In the genomic region with DNA sequence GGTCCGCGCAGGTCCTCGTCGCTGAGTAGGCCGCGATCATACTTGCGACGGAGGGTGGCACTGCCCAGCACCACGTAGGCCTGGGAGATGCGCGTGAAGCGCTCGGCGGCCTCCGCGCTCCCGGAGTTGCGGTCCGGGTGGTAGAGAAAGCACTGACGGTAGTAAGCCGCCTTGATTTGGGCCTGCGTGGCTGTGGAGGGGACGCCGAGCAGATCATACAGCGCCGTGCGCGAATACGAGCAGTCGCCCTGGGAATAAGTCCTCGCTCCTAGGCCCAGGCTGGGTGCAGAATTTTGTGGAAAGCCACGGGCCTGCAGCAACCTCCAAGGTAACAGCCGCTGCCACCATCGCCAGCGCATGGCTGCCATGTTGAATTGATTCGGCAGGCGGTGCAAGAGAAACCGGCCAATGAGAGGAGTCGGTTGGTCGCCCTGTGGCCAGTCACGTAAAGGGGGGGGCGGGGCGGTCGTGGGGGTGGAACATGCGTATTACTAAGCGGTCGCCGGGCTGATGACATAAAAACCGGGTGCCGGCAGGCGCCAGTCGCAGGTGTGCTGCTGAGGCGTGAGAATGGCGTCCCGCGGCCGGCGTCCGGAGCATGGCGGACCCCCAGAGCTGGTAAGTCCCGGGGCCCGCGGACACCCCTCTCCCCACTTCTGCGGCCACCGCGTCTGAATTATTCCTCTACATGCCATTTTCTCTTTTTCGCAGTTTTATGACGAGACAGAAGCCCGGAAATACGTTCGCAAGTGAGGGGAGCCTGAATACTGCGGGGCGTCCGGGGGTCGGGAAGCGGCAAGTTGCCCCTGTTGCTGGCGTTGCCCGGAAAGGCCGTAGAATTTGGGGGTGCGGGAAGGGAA, we compare ENCODE assay signal across 8 cellular contexts. TPM values are rescaled to one million over a fixed set of nuclear protein-coding genes. Genes with fewer than 3 reads are reported as not detected.
A peak's percentile ranks its signal among the peaks of the same experiment; 100 is the strongest.
DNase-seq lines count a peak whose midpoint lies in the region; ATAC-seq and TF ChIP-seq lines count a peak whose summit lies in the region.

A gene with protein sequence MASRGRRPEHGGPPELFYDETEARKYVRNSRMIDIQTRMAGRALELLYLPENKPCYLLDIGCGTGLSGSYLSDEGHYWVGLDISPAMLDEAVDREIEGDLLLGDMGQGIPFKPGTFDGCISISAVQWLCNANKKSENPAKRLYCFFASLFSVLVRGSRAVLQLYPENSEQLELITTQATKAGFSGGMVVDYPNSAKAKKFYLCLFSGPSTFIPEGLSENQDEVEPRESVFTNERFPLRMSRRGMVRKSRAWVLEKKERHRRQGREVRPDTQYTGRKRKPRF (plus strand): TSS at position 542 of the 860 bp plus-strand sequence. CDS start 29 bp downstream, at position 571.
A gene (minus strand): TSS at position 398 of the 860 bp plus-strand sequence. CDS start 30 bp downstream, at position 368.

- H3K9me3 ChIP-seq in psoas muscle (no peaks in the 10 kb centered on the region), uterus (no peaks in the 10 kb centered on the region)

- TF ChIP-seq POLR2A in GM15510 (IDR thresholded peaks at IDR 0.05; ENCODE audit: borderline replicate concordance, extremely low read depth, insufficient read length) (peak; percentile 94), uterus (IDR thresholded peaks at IDR 0.05) (peak; percentile 44 to 50)

- H3K4me1 ChIP-seq in psoas muscle (peaks cover 25% of the 10 kb centered on the region), uterus (peaks cover 0 to 16% of the 10 kb centered on the region in 2 donors)

- peak; percentile 93 for ATAC-seq in HG02884 (IDR thresholded peaks at IDR 0.05; ENCODE audit: unreplicated experiment)
- ATAC-seq in left ventricle myocardium superior, result peak; percentile 98
- peak; percentile 96 to 99 (median 98) for ATAC-seq in psoas muscle

- peak within 1 kb of the TSS; percentile 94 for H3K27ac ChIP-seq in psoas muscle
- H3K27ac ChIP-seq in uterus, result peak within 1 kb of the TSS; percentile 30 to 76

- 0% methylated on average over 72 to 80 of the region's 80 CpGs for WGBS in psoas muscle, 3 donors

- peak; percentile 3 for TF ChIP-seq CTCF in psoas muscle (IDR thresholded peaks at IDR 0.05)
- peak in 3 of 4 experiments; percentile 8 to 23 (median 11) for TF ChIP-seq CTCF in uterus (IDR thresholded peaks at IDR 0.05)

- H3K27me3 ChIP-seq in psoas muscle (ENCODE audit: insufficient read depth in 3 of 3, low read length in 2 of 3), result no peaks in the 10 kb centered on the region
- no peaks in the 10 kb centered on the region for H3K27me3 ChIP-seq in uterus

- DNase-seq in NCI-H146 treated with DMSO at 0.1 percent for 48 hours (lab: John Stamatoyannopoulos, UW; ENCODE audit: unreplicated experiment) (peak; percentile 86), T-helper 1 cell (peak; percentile 92 to 97 (median 95)), amniotic stem cell (lab: John Stamatoyannopoulos, UW) (peak; percentile 88), left ventricle myocardium superior (peak; percentile 97), psoas muscle (peak; percentile 99), uterus (peak; percentile 96 to 99)

- H3K4me3 ChIP-seq in psoas muscle (peak within 1 kb of the TSS; percentile 94), uterus (peak within 1 kb of the TSS; percentile 70 to 81)

- H3K36me3 ChIP-seq in psoas muscle (ENCODE audit: insufficient read depth in 1 of 2, low read depth in 1 of 2) (peaks cover 7 to 33% of the 10 kb centered on the region in 2 donors), uterus (no peaks in the 10 kb centered on the region)

- intact Hi-C loops in left ventricle myocardium superior (cut with micrococcal nuclease), result no loop called here
- intact Hi-C loops in psoas muscle (cut with DNase I), result loop anchor here in 1 of 2 donors (5.0 kb wide), 1 partner anchor 34 kb away; a partner anchor contains a TSS
- intact Hi-C loops in uterus (cut with DNase I; ENCODE audit: low total_unique reads), result no loop called here

RNA-seq across cellular contexts. Expression of the first gene that starts in this region (rescaled TPM):
- total RNA-seq in left ventricle myocardium superior, result 79.8 TPM
- total RNA-seq in psoas muscle, result 10 to 100 TPM; 50.4 to 96.2 (median 83.4) TPM
- polyA plus RNA-seq in psoas muscle, result 100 to 1,000 TPM; 106 to 155 (median 149) TPM
- 10 to 100 TPM; 12.4 to 54.6 (median 31.5) TPM for total RNA-seq in uterus

RNA-seq across cellular contexts. Expression of the second gene that starts in this region (rescaled TPM):
- 13.2 TPM for total RNA-seq in left ventricle myocardium superior
- 10 to 100 TPM in 2 of 4 donors, 1 to 10 TPM in 2; 8.7 to 13.9 (median 10.6) TPM for total RNA-seq in psoas muscle
- 1 to 10 TPM; 4.3 to 9.8 (median 8.3) TPM for polyA plus RNA-seq in psoas muscle
- total RNA-seq in uterus, result 10 to 100 TPM in 1 of 4 donors, 1 to 10 TPM in 2, under 1 TPM in 1; 0.29 to 14.1 (median 3.3) TPM

Comparison
In these comparisons a context has a peak if more than half of its experiments do, and no peak if none do; other contexts are left out.
1. Peak in every context shown above with its lines: DNase-seq, ATAC-seq, H3K4me3 ChIP-seq and H3K27ac ChIP-seq.